ENCODE assay signal across 8 cellular contexts in genomic region chrX:150574824-150575409, GRCh38. TPM values are rescaled to one million over a fixed set of nuclear protein-coding genes. Genes with fewer than 3 reads are reported as not detected.
DNase-seq lines count a peak whose midpoint lies in the region; ATAC-seq and TF ChIP-seq lines count a peak whose summit lies in the region.

No MANE protein-coding gene starts in this region.

- DNase-seq in foreskin keratinocyte = no peak
- DNase-seq in head of caudate nucleus = no peak
- DNase-seq in adrenal gland = no peak
- no peak for DNase-seq in NCI-H345 (lab: John Stamatoyannopoulos, UW)
- DNase-seq in cerebellar nuclear complex (lab: John Stamatoyannopoulos, UW) = no peak

- ATAC-seq in GM21367 (IDR thresholded peaks at IDR 0.05; ENCODE audit: unreplicated experiment) = peak; percentile 40
- ATAC-seq in foreskin keratinocyte = peak; percentile 9

- TF ChIP-seq POLR2A in adrenal gland (IDR thresholded peaks at IDR 0.05) = no peak

- peak overlapping the region; percentile 39; the same call in 1 of the 2 replicates for H3K27ac ChIP-seq in HUES6 (ENCODE audit: low read depth, low read length)
- H3K27ac ChIP-seq in foreskin keratinocyte = peak overlapping the region; percentile 70
- peak overlapping the region in 1 of 5 donors; percentile 3 for H3K27ac ChIP-seq in adrenal gland

- peak overlapping the region; percentile 39; the same call in 1 of the 2 replicates for H3K4me3 ChIP-seq in GM08714 (ENCODE audit: low read length)
- H3K4me3 ChIP-seq in HUES6 (ENCODE audit: low read depth, low read length) = peak overlapping the region; percentile 6; the same call in 1 of the 2 replicates
- no peak overlapping the region for H3K4me3 ChIP-seq in adrenal gland

- peak overlapping the region; percentile 34 for H3K9ac ChIP-seq in HUES6 (ENCODE audit: low read length)

- H3K4me1 ChIP-seq in HUES6 (ENCODE audit: control insufficient read depth, insufficient read depth, low read length) (peaks cover 58% of the 10 kb centered on the region), foreskin keratinocyte (peaks cover 33% of the 10 kb centered on the region), adrenal gland (replicated peaks in 1 of 2) (peaks cover 0 to 34% of the 10 kb centered on the region in 2 donors)

- intact Hi-C loops in head of caudate nucleus (cut with DNase I) (no loop called here), adrenal gland (cut with DNase I) (no loop called here)

- H3K36me3 ChIP-seq in HUES6 (ENCODE audit: control insufficient read depth, insufficient read depth, low read length) (no peaks in the 10 kb centered on the region; the same call in 1 of the 2 replicates), adrenal gland (replicated peaks in 1 of 2) (no peaks in the 10 kb centered on the region)

- 45 to 69% (median 55%) methylated on average over 8 to 9 of the region's 9 CpGs for WGBS in adrenal gland, 4 donors

- no peak for TF ChIP-seq CTCF in foreskin keratinocyte (conservative IDR thresholded peaks at IDR 0.05)
- no peak for TF ChIP-seq CTCF in adrenal gland (IDR thresholded peaks at IDR 0.05)

- no peaks in the 10 kb centered on the region for H3K27me3 ChIP-seq in HUES6 (ENCODE audit: control insufficient read depth, insufficient read depth, low read length)
- H3K27me3 ChIP-seq in foreskin keratinocyte = no peaks in the 10 kb centered on the region
- H3K27me3 ChIP-seq in adrenal gland = no peaks in the 10 kb centered on the region

- H3K9me3 ChIP-seq in HUES6 (ENCODE audit: control insufficient read depth, insufficient read depth, low read depth, low read length) (peaks cover 8% of the 10 kb centered on the region), adrenal gland (replicated peaks in 1 of 3) (no peaks in the 10 kb centered on the region)

RNA-seq across cellular contexts. Expression of gene MTM1, which starts 6.5 kb away (rescaled TPM):
- total RNA-seq in foreskin keratinocyte = 10.2 and 11.4 TPM in 2 replicates
- 3.1 and 3.5 TPM in 2 replicates for polyA plus RNA-seq in foreskin keratinocyte
- 10 to 100 TPM; 15.4 to 31.4 (median 26.3) TPM for total RNA-seq in adrenal gland
- polyA plus RNA-seq in adrenal gland = 10 to 100 TPM in 1 of 3 donors, 1 to 10 TPM in 2; 4.1 to 31.4 (median 5.4) TPM

Comparison
In these comparisons a context has a peak if more than half of its experiments do, and no peak if none do; other contexts are left out.
1. H3K4me3 ChIP-seq: peak in GM08714 (single experiment) and HUES6 (single experiment); none in adrenal gland (0 of 4).